13 cellular contexts compared by ENCODE assay signal in genomic region chr12:25694072-25694471, GRCh38.
A peak's percentile ranks its signal among the peaks of the same experiment; 100 is the strongest.
DNase-seq lines count a peak whose midpoint lies in the region; ATAC-seq and TF ChIP-seq lines count a peak whose summit lies in the region.
"Had no signal": no experiment of that assay in that cellular context is flagged by ENCODE, and none has a peak within 500 bp of the region (broad histone marks: within the 10 kb centered on the region; RNA-seq: fewer than 3 reads in every experiment).

No MANE protein-coding gene starts in this region.

- peak overlapping the region; percentile 2 for H3K4me3 ChIP-seq in osteoblast (ENCODE audit: insufficient read depth, low read length)
- H3K4me3 ChIP-seq: lower lobe of right lung, skin epidermis had no signal

- no peak for TF ChIP-seq CTCF in osteoblast (IDR thresholded peaks at IDR 0.05; ENCODE audit: extremely low read depth, low read depth, low read length)

- H3K27ac ChIP-seq in osteoblast (ENCODE audit: low read depth, low read length), result peak overlapping the region; percentile 8
- H3K27ac ChIP-seq: lower lobe of right lung had no signal

- no peaks in the 10 kb centered on the region for H3K36me3 ChIP-seq in osteoblast (ENCODE audit: insufficient read depth, low read length)
- H3K36me3 ChIP-seq: lower lobe of right lung had no signal

- no peak for ATAC-seq in GM18870 (IDR thresholded peaks at IDR 0.05; ENCODE audit: unreplicated experiment)
- ATAC-seq: stimulated activated memory B cell treated with anti-CD40 and anti-IgM and Interleukin-4, amounts not matched to agents 10 μg/mL and 1 μg/mL and 100 μg/mL, for 72 hours had no signal

- no peak overlapping the region for H2AFZ ChIP-seq in osteoblast (ENCODE audit: low read length)

- DNase-seq in GM04503 (ENCODE audit: low read depth) (peak; percentile 53), SW 1271 (lab: John Stamatoyannopoulos, UW) (peak; percentile 14 to 48), fibroblast of the conjunctiva (ENCODE audit: low read depth) (peak; percentile 61), osteoblast (ENCODE audit: insufficient read length, low spot score, missing footprints) (peak; percentile 79), NCI-H1694 treated with DMSO at 0.1 percent for 48 hours (lab: John Stamatoyannopoulos, UW) (no peak), NCI-H187 treated with DMSO at 0.1 percent for 48 hours (lab: John Stamatoyannopoulos, UW) (no peak)
- DNase-seq in stimulated activated CD4-positive, alpha-beta T cell treated with anti-CD3 and anti-CD28 coated beads, Interleukin-15, amount 100 ng/mL, for 24 hours, result no peak
- DNase-seq: Calu3, lower lobe of right lung, NCI-H1436 treated with DMSO at 0.1 percent for 48 hours had no signal

- peak overlapping the region; percentile 54 for H3K4me2 ChIP-seq in osteoblast (ENCODE audit: insufficient read depth, low read length)

- no peaks in the 10 kb centered on the region for H3K9me3 ChIP-seq in osteoblast (ENCODE audit: low read depth, low read length)
- H3K9me3 ChIP-seq: lower lobe of right lung had no signal

- no peaks in the 10 kb centered on the region for H3K27me3 ChIP-seq in osteoblast (ENCODE audit: insufficient read depth, low read length)

- H3K4me1 ChIP-seq in osteoblast (ENCODE audit: insufficient read depth, low read length), result peaks cover 12% of the 10 kb centered on the region
- H3K4me1 ChIP-seq: lower lobe of right lung had no signal

- H3K79me2 ChIP-seq in osteoblast (ENCODE audit: insufficient read depth, low read length), result no peaks in the 10 kb centered on the region

- no peaks in the 10 kb centered on the region for H4K20me1 ChIP-seq in osteoblast (ENCODE audit: insufficient read depth, low read length)

Comparison
In these comparisons a context has a peak if more than half of its experiments do, and no peak if none do; other contexts are left out.
1. DNase-seq: peak in GM04503 (single experiment), SW 1271 (2 of 2), fibroblast of the conjunctiva (single experiment) and osteoblast (single experiment); none in stimulated activated CD4-positive, alpha-beta T cell treated with anti-CD3 and anti-CD28 coated beads, Interleukin-15, amount 100 ng/mL, for 24 hours (single experiment), NCI-H1694 treated with DMSO at 0.1 percent for 48 hours (single experiment) and NCI-H187 treated with DMSO at 0.1 percent for 48 hours (single experiment).